In genomic region chr15:98525625-98526024, GRCh38 we compare ENCODE assay signal across 1 cellular context.
TF ChIP-seq lines count a peak whose summit lies in the region.

No MANE protein-coding gene starts in this region.

TF ChIP-seq in IMR-90, 13 proteins besides CTCF, POLR2A, EP300 and RAD21:
- TF ChIP-seq SMC3 (IDR thresholded peaks at IDR 0.05; ENCODE audit: low read depth, low read length) (no peak), NFE2L2 (IDR thresholded peaks at IDR 0.05; ENCODE audit: low read depth, low read length) (no peak), MAFK (IDR thresholded peaks at IDR 0.05; ENCODE audit: low read depth, low read length) (no peak), MAZ (IDR thresholded peaks at IDR 0.05; ENCODE audit: borderline replicate concordance, low read depth, low read length) (no peak), USF2 (IDR thresholded peaks at IDR 0.05; ENCODE audit: low read depth, low read length) (no peak), RFX5 (IDR thresholded peaks at IDR 0.05; ENCODE audit: low read depth, low read length) (no peak), FOS (IDR thresholded peaks at IDR 0.05; ENCODE audit: low read depth, low read length) (no peak), RCOR1 (IDR thresholded peaks at IDR 0.05; ENCODE audit: insufficient replicate concordance, low read length) (no peak), CEBPB (IDR thresholded peaks at IDR 0.05; ENCODE audit: low read depth, low read length) (no peak), ELK1 (IDR thresholded peaks at IDR 0.05; ENCODE audit: borderline replicate concordance, low read depth, low read length) (no peak), BHLHE40 (IDR thresholded peaks at IDR 0.05; ENCODE audit: low read depth, low read length) (no peak), MXI1 (IDR thresholded peaks at IDR 0.05; ENCODE audit: borderline replicate concordance, low read depth, low read length) (no peak), CHD1 (IDR thresholded peaks at IDR 0.05; ENCODE audit: low read depth, low read length) (no peak)
TF ChIP-seq in IMR-90: peak in this region for 0.
